In the genomic region with DNA sequence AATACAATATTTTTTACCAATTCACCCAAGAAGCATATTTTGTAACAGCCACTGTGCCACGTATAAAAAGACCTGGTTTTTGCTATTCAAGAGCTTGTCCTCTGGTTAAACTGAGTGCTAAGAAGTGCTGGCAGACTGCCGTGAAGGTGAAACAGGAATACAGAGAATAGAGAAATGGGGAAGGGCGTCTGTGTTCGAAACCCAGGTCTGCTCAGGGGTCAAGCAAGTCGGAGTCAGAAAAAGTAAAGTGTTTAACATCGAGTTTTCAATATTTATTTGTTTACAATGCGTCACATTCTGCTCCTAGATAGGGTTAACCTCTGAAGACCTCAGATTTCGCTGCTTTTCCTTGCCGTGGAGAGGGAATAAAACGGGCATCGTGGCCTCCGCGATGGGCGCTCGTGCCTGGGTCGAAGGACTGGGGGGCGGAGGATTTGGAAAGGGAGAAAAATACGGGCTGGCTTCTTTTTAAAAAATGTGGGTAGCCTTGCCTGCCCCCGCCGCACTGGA, we compare ENCODE assay signal across 8 cellular contexts. TPM values are rescaled to one million over a fixed set of nuclear protein-coding genes. Genes with fewer than 3 reads are reported as not detected.
A peak's percentile ranks its signal among the peaks of the same experiment; 100 is the strongest.
DNase-seq lines count a peak whose midpoint lies in the region; ATAC-seq and TF ChIP-seq lines count a peak whose summit lies in the region.

No MANE protein-coding gene starts in this region.

- intact Hi-C loops in gastrocnemius medialis (cut with DNase I; ENCODE audit: low total_unique reads) = no loop called here

- no peaks in the 10 kb centered on the region for H3K9me3 ChIP-seq in Peyer's patch
- no peaks in the 10 kb centered on the region for H3K9me3 ChIP-seq in fibroblast of lung (ENCODE audit: control insufficient read depth, insufficient read depth, low read depth, low read length)
- H3K9me3 ChIP-seq in gastrocnemius medialis = peaks cover 0 to 2% (median 0%) of the 10 kb centered on the region in 3 donors

- no peak for TF ChIP-seq POLR2A in Peyer's patch (IDR thresholded peaks at IDR 0.05)
- TF ChIP-seq POLR2A in gastrocnemius medialis (IDR thresholded peaks at IDR 0.05) = no peak

- TF ChIP-seq CTCF in Peyer's patch (IDR thresholded peaks at IDR 0.05) (no peak), fibroblast of lung (conservative IDR thresholded peaks at IDR 0.05 in 1 of 2, IDR thresholded peaks at IDR 0.05 in 1 of 2; ENCODE audit: low read depth in 1 of 2, low read length in 2 of 2) (no peak), gastrocnemius medialis (IDR thresholded peaks at IDR 0.05 in 4 of 5, conservative IDR thresholded peaks at IDR 0.05 in 1 of 5) (no peak)

- H3K36me3 ChIP-seq in H7 (replicated peaks; ENCODE audit: control insufficient read depth, insufficient read depth, low read length) (no peaks in the 10 kb centered on the region), Peyer's patch (no peaks in the 10 kb centered on the region), fibroblast of lung (ENCODE audit: control insufficient read depth, insufficient read depth, low read length) (no peaks in the 10 kb centered on the region), gastrocnemius medialis (no peaks in the 10 kb centered on the region)

- H3K4me1 ChIP-seq in Peyer's patch (peaks cover 0 to 11% (median 0%) of the 10 kb centered on the region in 4 donors), fibroblast of lung (ENCODE audit: control insufficient read depth, extremely low read depth, insufficient read depth, low read length) (no peaks in the 10 kb centered on the region), gastrocnemius medialis (peaks cover 6 to 8% of the 10 kb centered on the region in 2 donors)

- in situ Hi-C loops in gastrocnemius medialis (cut with MboI; ENCODE audit: low sequenced_read_pairs in 4 of 4) = no loop called here

- ATAC-seq in gastrocnemius medialis (no peak), HG02981 (IDR thresholded peaks at IDR 0.05; ENCODE audit: unreplicated experiment) (no peak), GM18502 (IDR thresholded peaks at IDR 0.05; ENCODE audit: poor library complexity, unreplicated experiment) (no peak), GM21723 (IDR thresholded peaks at IDR 0.05; ENCODE audit: unreplicated experiment) (no peak), GM21367 (IDR thresholded peaks at IDR 0.05; ENCODE audit: unreplicated experiment) (no peak)

- H3K27me3 ChIP-seq in H7 (ENCODE audit: control insufficient read depth, insufficient read depth, low read length) (peaks cover 13% of the 10 kb centered on the region; the same call in 1 of the 2 replicates), Peyer's patch (peaks cover 0 to 8% of the 10 kb centered on the region in 2 donors), fibroblast of lung (ENCODE audit: control insufficient read depth, insufficient read depth, low read length) (peaks cover 7% of the 10 kb centered on the region), gastrocnemius medialis (peaks cover 20 to 50% (median 34%) of the 10 kb centered on the region in 3 donors)

- H3K27ac ChIP-seq in Peyer's patch (no peak overlapping the region), fibroblast of lung (ENCODE audit: insufficient read depth, low read length) (no peak overlapping the region), gastrocnemius medialis (no peak overlapping the region)

- H3K4me3 ChIP-seq in H7 (ENCODE audit: insufficient read depth, low read depth, low read length) (peak overlapping the region; percentile 60), Peyer's patch (peak overlapping the region in 3 of 4 donors; percentile 33 to 54 (median 35)), fibroblast of lung (replicated peaks in 1 of 4; ENCODE audit: control extremely low read depth in 1 of 4, insufficient read depth in 1 of 4, low read depth in 3 of 4, low read length in 4 of 4) (no peak overlapping the region), gastrocnemius medialis (peak overlapping the region; percentile 51 to 57 (median 54))

- no peaks in the 10 kb centered on the region for H4K20me1 ChIP-seq in fibroblast of lung (ENCODE audit: control insufficient read depth, extremely low read depth, insufficient read depth, low read length)

- peak overlapping the region; percentile 44 for H3K4me2 ChIP-seq in fibroblast of lung (ENCODE audit: extremely low read depth, insufficient read depth, low read length)

- H3K9ac ChIP-seq in fibroblast of lung (ENCODE audit: insufficient read depth, low read length) = no peak overlapping the region

- no peaks in the 10 kb centered on the region for H3K79me2 ChIP-seq in fibroblast of lung (ENCODE audit: control insufficient read depth, insufficient read depth, low read length)

- H2AFZ ChIP-seq in fibroblast of lung (ENCODE audit: low read length) = no peak overlapping the region

- DNase-seq in H7 (no peak), Peyer's patch (no peak), fibroblast of lung (ENCODE audit: low read depth in 2 of 2) (no peak), gastrocnemius medialis (no peak)

RNA-seq across cellular contexts. Expression of a gene that starts 1.2 kb away (rescaled TPM):
- 1.5 and 2.1 TPM in 2 replicates for total RNA-seq in H7 (2014; rRNA removed; shearing (Covaris generic))
- total RNA-seq in Peyer's patch (10 to 100 TPM in 1 of 4 donors, 1 to 10 TPM in 3; 1.8 to 65.2 (median 3.9) TPM), fibroblast of lung (not detected in 2 replicates), gastrocnemius medialis (1 to 10 TPM in 1 of 4 donors, under 1 TPM in 2, not detected in 1; 0.55 to 1.0 (median 0.92) TPM)
- 0.06 TPM in 1 of 2 replicates, not detected in the other for polyA plus RNA-seq in fibroblast of lung
- polyA plus RNA-seq in fibroblast of lung (2012) = not detected in 2 replicates
- not detected in 2 replicates for polyA minus RNA-seq in fibroblast of lung (ENCODE audit: low replicate concordance)

Comparison
In these comparisons a context has a peak if more than half of its experiments do, and no peak if none do; other contexts are left out.
1. H3K4me3 ChIP-seq: peak in H7 (single experiment), Peyer's patch (3 of 4) and gastrocnemius medialis (4 of 4); none in fibroblast of lung (0 of 4).